Comparison of ENCODE assay signal across 8 cellular contexts in genomic region chr1:220690140-220691038, GRCh38. TPM values are rescaled to one million over a fixed set of nuclear protein-coding genes. Genes with fewer than 3 reads are reported as not detected.
DNase-seq lines count a peak whose midpoint lies in the region; ATAC-seq and TF ChIP-seq lines count a peak whose summit lies in the region.

Gene C1orf115 (plus strand): TSS chr1:220690363. CDS start chr1:220690403, 40 bp downstream.

- H3K36me3 ChIP-seq in BE2C = no peaks in the 10 kb centered on the region
- H3K36me3 ChIP-seq in muscle layer of duodenum (ENCODE audit: control insufficient read depth in 1 of 2, insufficient read depth in 2 of 2, low read length in 2 of 2) = no peaks in the 10 kb centered on the region

- peak; percentile 93 for ATAC-seq in HG03378 (IDR thresholded peaks at IDR 0.05; ENCODE audit: unreplicated experiment)

- DNase-seq in BE2C = peak; percentile 68
- DNase-seq in GM19238 (ENCODE audit: insufficient read length, low spot score) = peak; percentile 77
- DNase-seq in NCI-H69 (lab: John Stamatoyannopoulos, UW) = peak; percentile 88
- peak; percentile 73 for DNase-seq in activated T-cell treated with anti-CD3 and anti-CD28 coated beads for 24 hours (ENCODE audit: low read depth)
- peak; percentile 76 for DNase-seq in epithelial cell of esophagus (ENCODE audit: low read depth)
- DNase-seq in stimulated activated CD8-positive, alpha-beta memory T cell treated with anti-CD3 and anti-CD28 coated beads, Interleukin-7, amount 100 ng/mL, for 1 hour (ENCODE audit: low read depth in 2 of 2) = peak; percentile 31 to 43

- H3K27me3 ChIP-seq in BE2C (peaks cover 31% of the 10 kb centered on the region), muscle layer of duodenum (ENCODE audit: low read depth, low read length) (no peaks in the 10 kb centered on the region)

- peak within 1 kb of the TSS; percentile 51 for H3K4me3 ChIP-seq in BE2C (ENCODE audit: low read depth, low read length)
- H3K4me3 ChIP-seq in epithelial cell of esophagus (ENCODE audit: low read length) = peak within 1 kb of the TSS; percentile 55
- peak within 1 kb of the TSS; percentile 65 to 85 for H3K4me3 ChIP-seq in muscle layer of duodenum (ENCODE audit: low read depth in 1 of 2, low read length in 2 of 2)

- H3K4me1 ChIP-seq in BE2C = no peaks in the 10 kb centered on the region
- peaks cover 0 to 14% of the 10 kb centered on the region in 2 donors for H3K4me1 ChIP-seq in muscle layer of duodenum (ENCODE audit: control insufficient read depth in 1 of 2, insufficient read depth in 2 of 2, low read length in 2 of 2)

- H3K27ac ChIP-seq in muscle layer of duodenum (ENCODE audit: low read length) = peak within 1 kb of the TSS; percentile 52

- no peaks in the 10 kb centered on the region for H3K9me3 ChIP-seq in BE2C
- no peaks in the 10 kb centered on the region for H3K9me3 ChIP-seq in muscle layer of duodenum (ENCODE audit: control insufficient read depth in 1 of 2, low read length in 2 of 2)

- peak; percentile 88 for TF ChIP-seq CTCF in BE2C (IDR thresholded peaks at IDR 0.05; ENCODE audit: low read depth, low read length)
- TF ChIP-seq CTCF in epithelial cell of esophagus (IDR thresholded peaks at IDR 0.05; ENCODE audit: insufficient read depth, low read depth, low read length, missing control alignments) = peak; percentile 56

RNA-seq across cellular contexts. Expression of gene C1orf115, which starts in this region (rescaled TPM):
- polyA plus RNA-seq in BE2C (2012; ENCODE audit: insufficient read depth, insufficient read length, low read depth) = not detected

Comparison
In these comparisons a context has a peak if more than half of its experiments do, and no peak if none do; other contexts are left out.
1. Peak in every context shown above with its lines: DNase-seq, ATAC-seq, H3K4me3 ChIP-seq and H3K27ac ChIP-seq.
2. DNase-seq: peak in every context shown above with its lines; median percentile 88 in NCI-H69; 77 in GM19238; 76 in epithelial cell of esophagus; 73 in activated T-cell treated with anti-CD3 and anti-CD28 coated beads for 24 hours; 68 in BE2C; 37 in stimulated activated CD8-positive, alpha-beta memory T cell treated with anti-CD3 and anti-CD28 coated beads, Interleukin-7, amount 100 ng/mL, for 1 hour.